ENCODE assay signal across 17 cellular contexts in the genomic region with DNA sequence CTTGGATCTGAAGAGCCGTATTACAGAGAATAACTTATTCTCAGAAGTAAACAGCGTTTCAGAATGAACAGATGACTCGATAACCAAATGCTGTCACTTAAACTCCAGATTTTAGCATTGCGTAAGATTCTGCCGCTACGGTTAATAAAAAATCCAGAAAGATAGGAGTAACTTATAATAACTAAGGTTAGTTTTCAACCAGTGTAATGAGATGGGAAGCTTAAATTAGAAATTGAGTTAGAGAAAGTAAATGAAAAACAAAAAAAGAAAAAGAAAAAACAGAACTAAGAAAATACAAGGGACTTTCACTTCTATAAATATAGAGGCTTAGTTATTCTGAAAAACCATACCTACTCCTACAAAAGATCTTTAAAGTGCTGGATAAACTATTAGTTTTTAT.
A peak's percentile ranks its signal among the peaks of the same experiment; 100 is the strongest.
DNase-seq lines count a peak whose midpoint lies in the region; ATAC-seq and TF ChIP-seq lines count a peak whose summit lies in the region.
"Had no signal": no experiment of that assay in that cellular context is flagged by ENCODE, and none has a peak within 500 bp of the region (broad histone marks: within the 10 kb centered on the region; RNA-seq: fewer than 3 reads in every experiment).

No MANE protein-coding gene starts in this region.

- H3K9me2 ChIP-seq in DOHH2 (replicated peaks; ENCODE audit: control insufficient read depth, low read length), result no peaks in the 10 kb centered on the region

- H3K27ac ChIP-seq in DOHH2 (ENCODE audit: low read depth, low read length), result no peak overlapping the region
- H3K27ac ChIP-seq: A549, tibial nerve had no signal

- peaks cover 28% of the 10 kb centered on the region for H3K4me1 ChIP-seq in DOHH2 (ENCODE audit: control insufficient read depth, low read length)
- H3K4me1 ChIP-seq: A549, tibial nerve had no signal

- no peaks in the 10 kb centered on the region for H3K27me3 ChIP-seq in DOHH2 (ENCODE audit: control insufficient read depth, low read length)
- H3K27me3 ChIP-seq: tibial nerve had no signal

- no peaks in the 10 kb centered on the region for H3K9me3 ChIP-seq in DOHH2 (ENCODE audit: control insufficient read depth, insufficient read depth, low read length)
- H3K9me3 ChIP-seq: A549, tibial nerve had no signal

- TF ChIP-seq CTCF in DOHH2 (IDR thresholded peaks at IDR 0.05; ENCODE audit: low read depth, low read length, poor library complexity, severe bottlenecking), result no peak

- H3K4me2 ChIP-seq in DOHH2 (ENCODE audit: low read length), result peak overlapping the region; percentile 60
- H3K4me2 ChIP-seq: A549 had no signal

- no peak for DNase-seq in T-helper 2 cell
- DNase-seq in NCI-H1092 treated with DMSO at 0.1 percent for 48 hours (lab: John Stamatoyannopoulos, UW), result no peak
- no peak for DNase-seq in NCI-H748 treated with DMSO at 0.1 percent for 48 hours (lab: John Stamatoyannopoulos, UW)
- DNase-seq in SW480 (ENCODE audit: low spot score), result no peak
- DNase-seq: activated CD4-positive, alpha-beta T cell treated with anti-CD3 and anti-CD28 coated beads, Interleukin-2, amount 50 U/mL, for 1 hour; COR-L47; mesenchymal stem cell; NCI-H1436; NCI-H524; occipital lobe; T-helper 9 cell had no signal

- H3K79me2 ChIP-seq in DOHH2 (ENCODE audit: control insufficient read depth, low read length), result no peaks in the 10 kb centered on the region

- no peaks in the 10 kb centered on the region for H4K20me1 ChIP-seq in DOHH2 (ENCODE audit: control insufficient read depth, insufficient read depth, low read depth, low read length)

- H3K4me3 ChIP-seq in DOHH2 (ENCODE audit: low read length), result peak overlapping the region; percentile 42
- H3K4me3 ChIP-seq: A549, tibial nerve had no signal

- ATAC-seq in GM19397 (IDR thresholded peaks at IDR 0.05; ENCODE audit: unreplicated experiment) (peak; percentile 60), HG02798 (IDR thresholded peaks at IDR 0.05; ENCODE audit: poor library complexity, unreplicated experiment) (peak; percentile 54), HG03565 (IDR thresholded peaks at IDR 0.05; ENCODE audit: unreplicated experiment) (peak; percentile 33)
- ATAC-seq: A549 had no signal

- H3K36me3 ChIP-seq in DOHH2 (ENCODE audit: control insufficient read depth, low read length), result no peaks in the 10 kb centered on the region
- H3K36me3 ChIP-seq: tibial nerve had no signal

- H3F3A ChIP-seq in DOHH2 (ENCODE audit: control insufficient read depth, insufficient read depth), result no peaks in the 10 kb centered on the region
